Comparison of ENCODE assay signal across 1 cellular context in the genomic region with DNA sequence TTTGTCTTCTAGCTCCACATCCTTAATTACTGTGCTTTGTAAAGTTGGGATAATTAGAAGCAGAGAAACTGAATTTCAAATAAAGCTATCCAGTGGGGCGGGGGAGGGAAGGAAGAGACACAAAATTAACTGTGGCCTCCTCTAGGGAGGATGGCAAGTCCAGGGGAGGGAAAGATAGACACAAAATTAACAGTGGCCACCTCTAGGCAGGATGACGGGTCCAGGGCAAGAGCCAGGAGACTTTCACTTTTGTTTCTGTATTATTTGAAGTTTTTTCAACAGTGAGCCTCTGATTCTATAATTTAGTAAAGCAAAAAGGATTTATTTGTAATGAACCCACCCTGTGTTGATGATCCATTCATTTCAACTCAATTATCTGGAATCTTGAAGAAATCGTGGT.
TF ChIP-seq lines count a peak whose summit lies in the region.

No MANE protein-coding gene starts in this region.

TF ChIP-seq in HepG2, 621 proteins besides CTCF, POLR2A, EP300 and RAD21:
- TF ChIP-seq, protein P1, sequence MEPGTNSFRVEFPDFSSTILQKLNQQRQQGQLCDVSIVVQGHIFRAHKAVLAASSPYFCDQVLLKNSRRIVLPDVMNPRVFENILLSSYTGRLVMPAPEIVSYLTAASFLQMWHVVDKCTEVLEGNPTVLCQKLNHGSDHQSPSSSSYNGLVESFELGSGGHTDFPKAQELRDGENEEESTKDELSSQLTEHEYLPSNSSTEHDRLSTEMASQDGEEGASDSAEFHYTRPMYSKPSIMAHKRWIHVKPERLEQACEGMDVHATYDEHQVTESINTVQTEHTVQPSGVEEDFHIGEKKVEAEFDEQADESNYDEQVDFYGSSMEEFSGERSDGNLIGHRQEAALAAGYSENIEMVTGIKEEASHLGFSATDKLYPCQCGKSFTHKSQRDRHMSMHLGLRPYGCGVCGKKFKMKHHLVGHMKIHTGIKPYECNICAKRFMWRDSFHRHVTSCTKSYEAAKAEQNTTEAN (CRISPR knock-in tag; conservative IDR thresholded peaks at IDR 0.05), result no peak
- TF ChIP-seq SMYD3 (CRISPR knock-in tag; IDR thresholded peaks at IDR 0.05), result no peak
- TF ChIP-seq, protein P2, sequence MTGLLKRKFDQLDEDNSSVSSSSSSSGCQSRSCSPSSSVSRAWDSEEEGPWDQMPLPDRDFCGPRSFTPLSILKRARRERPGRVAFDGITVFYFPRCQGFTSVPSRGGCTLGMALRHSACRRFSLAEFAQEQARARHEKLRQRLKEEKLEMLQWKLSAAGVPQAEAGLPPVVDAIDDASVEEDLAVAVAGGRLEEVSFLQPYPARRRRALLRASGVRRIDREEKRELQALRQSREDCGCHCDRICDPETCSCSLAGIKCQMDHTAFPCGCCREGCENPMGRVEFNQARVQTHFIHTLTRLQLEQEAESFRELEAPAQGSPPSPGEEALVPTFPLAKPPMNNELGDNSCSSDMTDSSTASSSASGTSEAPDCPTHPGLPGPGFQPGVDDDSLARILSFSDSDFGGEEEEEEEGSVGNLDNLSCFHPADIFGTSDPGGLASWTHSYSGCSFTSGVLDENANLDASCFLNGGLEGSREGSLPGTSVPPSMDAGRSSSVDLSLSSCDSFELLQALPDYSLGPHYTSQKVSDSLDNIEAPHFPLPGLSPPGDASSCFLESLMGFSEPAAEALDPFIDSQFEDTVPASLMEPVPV (CRISPR knock-in tag; IDR thresholded peaks at IDR 0.05), result no peak
- TF ChIP-seq, protein P3, sequence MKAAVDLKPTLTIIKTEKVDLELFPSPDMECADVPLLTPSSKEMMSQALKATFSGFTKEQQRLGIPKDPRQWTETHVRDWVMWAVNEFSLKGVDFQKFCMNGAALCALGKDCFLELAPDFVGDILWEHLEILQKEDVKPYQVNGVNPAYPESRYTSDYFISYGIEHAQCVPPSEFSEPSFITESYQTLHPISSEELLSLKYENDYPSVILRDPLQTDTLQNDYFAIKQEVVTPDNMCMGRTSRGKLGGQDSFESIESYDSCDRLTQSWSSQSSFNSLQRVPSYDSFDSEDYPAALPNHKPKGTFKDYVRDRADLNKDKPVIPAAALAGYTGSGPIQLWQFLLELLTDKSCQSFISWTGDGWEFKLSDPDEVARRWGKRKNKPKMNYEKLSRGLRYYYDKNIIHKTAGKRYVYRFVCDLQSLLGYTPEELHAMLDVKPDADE (CRISPR knock-in tag; IDR thresholded peaks at IDR 0.05), result no peak
- no peak for TF ChIP-seq ZNF589 (CRISPR knock-in tag; conservative IDR thresholded peaks at IDR 0.05)
- TF ChIP-seq, protein P4, sequence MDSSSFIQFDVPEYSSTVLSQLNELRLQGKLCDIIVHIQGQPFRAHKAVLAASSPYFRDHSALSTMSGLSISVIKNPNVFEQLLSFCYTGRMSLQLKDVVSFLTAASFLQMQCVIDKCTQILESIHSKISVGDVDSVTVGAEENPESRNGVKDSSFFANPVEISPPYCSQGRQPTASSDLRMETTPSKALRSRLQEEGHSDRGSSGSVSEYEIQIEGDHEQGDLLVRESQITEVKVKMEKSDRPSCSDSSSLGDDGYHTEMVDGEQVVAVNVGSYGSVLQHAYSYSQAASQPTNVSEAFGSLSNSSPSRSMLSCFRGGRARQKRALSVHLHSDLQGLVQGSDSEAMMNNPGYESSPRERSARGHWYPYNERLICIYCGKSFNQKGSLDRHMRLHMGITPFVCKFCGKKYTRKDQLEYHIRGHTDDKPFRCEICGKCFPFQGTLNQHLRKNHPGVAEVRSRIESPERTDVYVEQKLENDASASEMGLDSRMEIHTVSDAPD (CRISPR knock-in tag; IDR thresholded peaks at IDR 0.05), result no peak
- no peak for TF ChIP-seq ZSCAN29 (CRISPR knock-in tag; conservative IDR thresholded peaks at IDR 0.05)
TF ChIP-seq in HepG2: peak in this region for 0.
